ENCODE assay signal across 11 cellular contexts in genomic region chr19:1155352-1156304, GRCh38. TPM values are rescaled to one million over a fixed set of nuclear protein-coding genes. Genes with fewer than 3 reads are reported as not detected.
A peak's percentile ranks its signal among the peaks of the same experiment; 100 is the strongest.
DNase-seq lines count a peak whose midpoint lies in the region; ATAC-seq, FAIRE-seq and TF ChIP-seq lines count a peak whose summit lies in the region.
"Had no signal": no experiment of that assay in that cellular context is flagged by ENCODE, and none has a peak within 500 bp of the region (broad histone marks: within the 10 kb centered on the region; RNA-seq: fewer than 3 reads in every experiment).

No MANE protein-coding gene starts in this region.

- H3K9me3 ChIP-seq in neutrophil, result no peaks in the 10 kb centered on the region
- no peaks in the 10 kb centered on the region for H3K9me3 ChIP-seq in uterus

- no peak for TF ChIP-seq POLR2A in uterus (IDR thresholded peaks at IDR 0.05)

- peak overlapping the region; percentile 94 for H3K27ac ChIP-seq in neutrophil
- H3K27ac ChIP-seq in uterus, result peak overlapping the region; percentile 83 to 85

- H3K4me3 ChIP-seq in neutrophil (ENCODE audit: low read depth in 1 of 2, low read length in 1 of 2), result peak overlapping the region; percentile 80 to 96
- peak overlapping the region; percentile 1 to 24 for H3K4me3 ChIP-seq in uterus

- H3K27me3 ChIP-seq in neutrophil (no peaks in the 10 kb centered on the region), uterus (no peaks in the 10 kb centered on the region)

- peak; percentile 5 for ATAC-seq in Right ventricle myocardium superior (ENCODE audit: poor library complexity)

- in situ Hi-C loops in GM13976 (cut with MboI; ENCODE audit: low sequenced_read_pairs, unreplicated experiment), result no loop called here

- H3K36me3 ChIP-seq in neutrophil (peaks cover 49% of the 10 kb centered on the region), uterus (no peaks in the 10 kb centered on the region)

- DNase-seq in SKM-1 treated with dmso at 0.1 percent for 144 hours (lab: John Stamatoyannopoulos, UW; ENCODE audit: unreplicated experiment) (peak; percentile 12), SKM-1 (lab: John Stamatoyannopoulos, UW; ENCODE audit: unreplicated experiment) (no peak), Right ventricle myocardium superior (no peak), uterus (peak in 1 of 2 donors; percentile 45), frontal cortex (ENCODE audit: low spot score in 2 of 2) (no peak), GM13976 (ENCODE audit: low spot score) (no peak)
- no peak for DNase-seq in effector CD4-positive, alpha-beta T cell
- DNase-seq: GDM1, NCI-H510A, T-helper 1 cell had no signal

- intact Hi-C loops in Right ventricle myocardium superior (cut with DNase I), result no loop called here
- intact Hi-C loops in uterus (cut with DNase I; ENCODE audit: low total_unique reads), result no loop called here

- no peak for FAIRE-seq in frontal cortex (lab: Jason Lieb, UNC)

- H3K4me1 ChIP-seq in neutrophil (ENCODE audit: control insufficient read depth in 1 of 2, insufficient read depth in 1 of 2, low read depth in 1 of 2, low read length in 1 of 2) (peaks cover 38 to 46% of the 10 kb centered on the region in 2 experiments), uterus (peaks cover 0 to 28% of the 10 kb centered on the region in 2 donors)

- TF ChIP-seq CTCF in neutrophil (IDR thresholded peaks at IDR 0.05), result no peak
- no peak for TF ChIP-seq CTCF in uterus (IDR thresholded peaks at IDR 0.05)
- no peak for TF ChIP-seq CTCF in GM13976 (IDR thresholded peaks at IDR 0.05; ENCODE audit: borderline replicate concordance, control extremely low read depth, extremely low read depth, insufficient read depth, missing control alignments)

RNA-seq across cellular contexts. Expression of gene SBNO2, which starts 18.4 kb away (rescaled TPM):
- 15.1 TPM for total RNA-seq in Right ventricle myocardium superior
- 100 to 1,000 TPM in 1 of 4 donors, 10 to 100 TPM in 1, 1 to 10 TPM in 2; 4.4 to 107 (median 10.7) TPM for total RNA-seq in uterus
- 4.1 TPM for total RNA-seq in frontal cortex

RNA-seq across cellular contexts. Expression of gene STK11, which starts 50.0 kb away (rescaled TPM):
- total RNA-seq in Right ventricle myocardium superior (54.8 TPM), uterus (10 to 100 TPM; 17.4 to 62.8 (median 43.3) TPM), frontal cortex (45.7 TPM)

RNA-seq across cellular contexts. Expression of gene GPX4, which starts 51.8 kb away (rescaled TPM):
- total RNA-seq in Right ventricle myocardium superior (345 TPM), uterus (100 to 1,000 TPM in 3 of 4 donors, 10 to 100 TPM in 1; 68.2 to 357 (median 163) TPM), frontal cortex (150 TPM)
